ENCODE assay signal across 9 cellular contexts in the genomic region with DNA sequence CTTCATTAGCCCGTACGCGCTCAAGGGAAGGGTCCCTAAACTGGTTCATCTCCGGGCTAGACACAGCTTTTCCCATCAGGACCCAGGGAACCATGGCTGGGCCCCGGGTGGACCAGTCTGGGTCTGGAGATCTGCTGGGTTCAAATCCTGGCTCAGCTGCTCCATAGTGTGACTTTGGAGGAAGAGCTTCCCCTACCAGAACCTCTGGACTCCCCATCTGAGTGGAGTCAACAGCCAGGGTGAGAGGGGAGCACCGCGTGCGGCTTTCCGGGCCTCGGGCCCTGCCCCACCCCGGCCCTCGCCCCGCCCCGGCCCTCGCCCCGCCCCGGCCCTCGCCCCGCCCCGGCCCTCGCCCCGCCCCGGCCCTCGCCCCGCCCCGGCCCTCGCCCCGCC. TPM values are rescaled to one million over a fixed set of nuclear protein-coding genes. Genes with fewer than 3 reads are reported as not detected.
DNase-seq lines count a peak whose midpoint lies in the region; ATAC-seq and TF ChIP-seq lines count a peak whose summit lies in the region.
"Had no signal": no experiment of that assay in that cellular context is flagged by ENCODE, and none has a peak within 500 bp of the region (broad histone marks: within the 10 kb centered on the region; RNA-seq: fewer than 3 reads in every experiment).

No MANE protein-coding gene starts in this region.

- H3K27ac Mint-ChIP-seq in Caco-2 (ENCODE audit: unreplicated experiment) = no peak overlapping the region

- DNase-seq in Caco-2 (no peak), colonic mucosa (peak; percentile 49), HAP-1 (ENCODE audit: low spot score in 2 of 2) (no peak), BE2C (no peak), left lobe of liver (ENCODE audit: low spot score) (no peak)
- DNase-seq: KG1 had no signal

- in situ Hi-C loops in HAP-1 (cut with MboI; ENCODE audit: low sequenced_read_pairs) = no loop called here

- no peaks in the 10 kb centered on the region for H3K36me3 Mint-ChIP-seq in Caco-2 (ENCODE audit: insufficient read depth, unreplicated experiment)

- H3K9me3 Mint-ChIP-seq in Caco-2 (ENCODE audit: unreplicated experiment) = no peaks in the 10 kb centered on the region

- peak overlapping the region; percentile 63 for H3K4me2 ChIP-seq in KMS-11

- peak overlapping the region; percentile 77 for H3K4me3 Mint-ChIP-seq in Caco-2 (ENCODE audit: unreplicated experiment)

- H3K27ac ChIP-seq in KMS-11 (no peak overlapping the region), colonic mucosa (peak overlapping the region; percentile 36), neutrophil (peak overlapping the region; percentile 89)

- peak overlapping the region; percentile 24 for H3K4me3 ChIP-seq in Caco-2 (ENCODE audit: low read depth, low read length)
- no peak overlapping the region for H3K4me3 ChIP-seq in KMS-11 (IDR thresholded peaks at IDR 0.05; ENCODE audit: insufficient read depth, low read depth, low read length)
- no peak overlapping the region for H3K4me3 ChIP-seq in colonic mucosa
- peak overlapping the region; percentile 39 to 44 for H3K4me3 ChIP-seq in neutrophil (ENCODE audit: low read depth in 1 of 2, low read length in 1 of 2)
- H3K4me3 ChIP-seq in HAP-1 = no peak overlapping the region
- H3K4me3 ChIP-seq in BE2C (ENCODE audit: low read depth, low read length) = no peak overlapping the region

- peak overlapping the region; percentile 73 for H2AFZ ChIP-seq in KMS-11 (ENCODE audit: low read depth)

- intact Hi-C loops in Caco-2 (cut with micrococcal nuclease; ENCODE audit: unreplicated experiment) = loop anchor here (10.0 kb wide), 1 partner anchor 99 kb away; no protein-coding TSS in a partner anchor
- intact Hi-C loops in colonic mucosa (cut with DNase I) = no loop called here

- ATAC-seq in HG02759 (IDR thresholded peaks at IDR 0.05; ENCODE audit: unreplicated experiment) (no peak), left lobe of liver (no peak)

- no peaks in the 10 kb centered on the region for H4K20me1 ChIP-seq in KMS-11 (ENCODE audit: insufficient read depth)

- peaks cover 4% of the 10 kb centered on the region for H3K27me3 Mint-ChIP-seq in Caco-2 (ENCODE audit: insufficient read depth, unreplicated experiment)

- no peaks in the 10 kb centered on the region for H3K27me3 ChIP-seq in Caco-2 (replicated peaks; ENCODE audit: control insufficient read depth, insufficient read depth, low read length)
- H3K27me3 ChIP-seq in KMS-11 (ENCODE audit: insufficient read depth, low read depth) = no peaks in the 10 kb centered on the region; the same call in 1 of the 2 replicates
- no peaks in the 10 kb centered on the region for H3K27me3 ChIP-seq in colonic mucosa
- H3K27me3 ChIP-seq in neutrophil = peaks cover 10% of the 10 kb centered on the region
- H3K27me3 ChIP-seq in HAP-1 (ENCODE audit: low read depth) = no peaks in the 10 kb centered on the region
- no peaks in the 10 kb centered on the region for H3K27me3 ChIP-seq in BE2C

- no peak for TF ChIP-seq CTCF in Caco-2 (IDR thresholded peaks at IDR 0.05; ENCODE audit: insufficient read depth in 1 of 2, low read depth in 1 of 2, low read length in 1 of 2, severe bottlenecking in 1 of 2, unreplicated experiment in 1 of 2)
- TF ChIP-seq CTCF in KMS-11 (conservative IDR thresholded peaks at IDR 0.05; ENCODE audit: low read depth, low read length) = no peak
- no peak for TF ChIP-seq CTCF in colonic mucosa (IDR thresholded peaks at IDR 0.05)
- TF ChIP-seq CTCF in neutrophil (IDR thresholded peaks at IDR 0.05) = no peak
- no peak for TF ChIP-seq CTCF in BE2C (IDR thresholded peaks at IDR 0.05; ENCODE audit: low read depth, low read length)

- H3K9me3 ChIP-seq in Caco-2 = no peaks in the 10 kb centered on the region
- H3K9me3 ChIP-seq in colonic mucosa = no peaks in the 10 kb centered on the region
- no peaks in the 10 kb centered on the region for H3K9me3 ChIP-seq in neutrophil
- H3K9me3 ChIP-seq in HAP-1 = no peaks in the 10 kb centered on the region
- H3K9me3 ChIP-seq in BE2C = no peaks in the 10 kb centered on the region

- H3K79me2 ChIP-seq in KMS-11 (ENCODE audit: insufficient read depth, low read depth) = no peaks in the 10 kb centered on the region

- CTCF ChIA-PET in Caco-2 (lab: Charles Lee) = interaction anchor here (0.7 kb wide), 1 partner anchor 110 kb away, joined by 3 read pairs; no protein-coding TSS in a partner anchor

- no peaks in the 10 kb centered on the region for H3K36me3 ChIP-seq in Caco-2 (ENCODE audit: control insufficient read depth, insufficient read depth, low read length)
- no peaks in the 10 kb centered on the region for H3K36me3 ChIP-seq in KMS-11 (ENCODE audit: insufficient read depth)
- no peaks in the 10 kb centered on the region for H3K36me3 ChIP-seq in colonic mucosa
- peaks cover 38% of the 10 kb centered on the region for H3K36me3 ChIP-seq in neutrophil
- no peaks in the 10 kb centered on the region for H3K36me3 ChIP-seq in HAP-1 (replicated peaks)
- peaks cover 20% of the 10 kb centered on the region for H3K36me3 ChIP-seq in BE2C

- BruUV-seq in Caco-2 (replicated peaks; lab: Mats Ljungman, UMichigan) = no TSS peak

- H3K4me1 Mint-ChIP-seq in Caco-2 (ENCODE audit: low read depth, unreplicated experiment) = no peaks in the 10 kb centered on the region

- POLR2A ChIA-PET in Caco-2 (lab: Charles Lee) = interaction anchor here (0.6 to 0.7 kb wide), 2 partner anchors 22 to 1064 kb away, joined by 4 to 7 read pairs; no protein-coding TSS in a partner anchor

- H3K9ac ChIP-seq in KMS-11 (no peak overlapping the region), colonic mucosa (ENCODE audit: low read depth in 2 of 2, low read length in 2 of 2) (peak overlapping the region in 1 of 2 donors; percentile 65)

- H3K4me1 ChIP-seq in Caco-2 = peaks cover 3% of the 10 kb centered on the region; the same call in 1 of the 2 replicates
- no peaks in the 10 kb centered on the region for H3K4me1 ChIP-seq in KMS-11 (ENCODE audit: low read depth, poor library complexity, severe bottlenecking)
- peaks cover 15% of the 10 kb centered on the region for H3K4me1 ChIP-seq in colonic mucosa
- H3K4me1 ChIP-seq in neutrophil (ENCODE audit: control insufficient read depth in 1 of 2, insufficient read depth in 1 of 2, low read depth in 1 of 2, low read length in 1 of 2) = peaks cover 27 to 28% of the 10 kb centered on the region in 2 experiments
- no peaks in the 10 kb centered on the region; the same call in 1 of the 2 replicates for H3K4me1 ChIP-seq in HAP-1
- no peaks in the 10 kb centered on the region for H3K4me1 ChIP-seq in BE2C

RNA-seq across cellular contexts. Expression of a gene that starts 41.2 kb away (rescaled TPM):
- 0.54 TPM in 1 of 2 replicates, not detected in the other for total RNA-seq in Caco-2 (2022)
- under 1 TPM; 0.74 to 0.99 TPM for total RNA-seq in colonic mucosa
- 178 TPM for polyA plus RNA-seq in BE2C (2012; ENCODE audit: insufficient read depth, insufficient read length, low read depth)
- 0.70 TPM for total RNA-seq in left lobe of liver

Comparison
In these comparisons a context has a peak if more than half of its experiments do, and no peak if none do; other contexts are left out.
1. H3K4me3 ChIP-seq: peak in Caco-2 (single experiment) and neutrophil (2 of 2); none in KMS-11 (single experiment), colonic mucosa (single experiment), HAP-1 (single experiment) and BE2C (single experiment).